ENCODE assay signal across 11 cellular contexts in the genomic region with DNA sequence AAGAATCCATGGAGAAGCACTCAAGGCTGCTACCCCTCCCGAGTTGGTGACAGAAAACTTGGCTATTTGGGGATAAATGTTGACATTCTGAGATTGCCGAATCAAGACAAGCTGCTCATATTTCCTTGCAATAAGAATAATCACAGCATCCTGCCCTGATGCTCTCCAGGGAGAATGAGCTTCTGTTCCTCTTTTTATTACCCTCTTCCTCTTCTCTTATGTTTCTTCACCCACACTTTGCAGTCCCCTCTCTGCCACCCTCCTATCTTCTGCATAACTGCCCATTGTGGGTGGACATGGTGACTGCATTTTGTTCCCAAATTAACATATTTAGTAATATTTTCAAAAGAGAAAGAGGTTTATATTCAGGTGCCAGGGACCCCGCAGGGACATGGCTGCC. TPM values are rescaled to one million over a fixed set of nuclear protein-coding genes. Genes with fewer than 3 reads are reported as not detected.
DNase-seq lines count a peak whose midpoint lies in the region; ATAC-seq and TF ChIP-seq lines count a peak whose summit lies in the region.
"Had no signal": no experiment of that assay in that cellular context is flagged by ENCODE, and none has a peak within 500 bp of the region (broad histone marks: within the 10 kb centered on the region; RNA-seq: fewer than 3 reads in every experiment).

No MANE protein-coding gene starts in this region.

- no peaks in the 10 kb centered on the region for H3K36me3 Mint-ChIP-seq in memory B cell
- no peaks in the 10 kb centered on the region for H3K36me3 Mint-ChIP-seq in T-cell

- no peaks in the 10 kb centered on the region for H3K9me3 ChIP-seq in BE2C

- H3K27me3 ChIP-seq in BE2C, result no peaks in the 10 kb centered on the region

- no peaks in the 10 kb centered on the region for H3K27me3 Mint-ChIP-seq in memory B cell
- H3K27me3 Mint-ChIP-seq in T-cell, result peaks cover 11 to 18% of the 10 kb centered on the region in 2 donors

- H3K36me3 ChIP-seq in BE2C, result no peaks in the 10 kb centered on the region

- CTCF ChIA-PET in T-cell (lab: Charles Lee), result no interaction called here

- H3K4me3 Mint-ChIP-seq in memory B cell, result peak overlapping the region; percentile 27
- H3K4me3 Mint-ChIP-seq in T-cell, result no peak overlapping the region
- H3K4me3 Mint-ChIP-seq: T-helper 2 cell treated with Interferon-gamma antibody and Interleukin-4, amounts not matched to agents 5 μg/mL and 100 μg/mL, for 36 hours had no signal

- H3K27ac Mint-ChIP-seq in memory B cell, result peak overlapping the region; percentile 89
- no peak overlapping the region for H3K27ac Mint-ChIP-seq in T-cell
- H3K27ac Mint-ChIP-seq: activated T-helper 2 cell treated with anti-CD3 and anti-CD28 coated beads, Interferon-gamma antibody, Interleukin-2, Interleukin-4, amounts not matched to agents 10 μg/mL and 5 μg/mL and 100 μg/mL, durations not matched to agents 14 hours and 24 hours and 36 hours; T-helper 2 cell treated with Interferon-gamma antibody and Interleukin-4, amounts not matched to agents 5 μg/mL and 100 μg/mL, for 36 hours had no signal

- H3K4me3 ChIP-seq in BE2C (ENCODE audit: low read depth, low read length), result no peak overlapping the region

- peaks cover 46% of the 10 kb centered on the region for H3K4me1 Mint-ChIP-seq in memory B cell
- peaks cover 0 to 4% (median 1%) of the 10 kb centered on the region in 3 donors for H3K4me1 Mint-ChIP-seq in T-cell

- ATAC-seq in GM18867 (IDR thresholded peaks at IDR 0.05; ENCODE audit: unreplicated experiment) (peak; percentile 76), GM21825 (IDR thresholded peaks at IDR 0.05; ENCODE audit: unreplicated experiment) (peak; percentile 62), HG03460 (IDR thresholded peaks at IDR 0.05; ENCODE audit: unreplicated experiment) (peak; percentile 66), memory B cell (ENCODE audit: low read depth) (peak; percentile 93), T-cell (replicated peaks in 1 of 4) (no peak)

- POLR2A ChIA-PET in T-cell (lab: Charles Lee), result no interaction called here

- no peak for TF ChIP-seq CTCF in BE2C (IDR thresholded peaks at IDR 0.05; ENCODE audit: low read depth, low read length)

- no peaks in the 10 kb centered on the region for H3K9me3 Mint-ChIP-seq in memory B cell
- H3K9me3 Mint-ChIP-seq in T-cell, result no peaks in the 10 kb centered on the region
- H3K9me3 Mint-ChIP-seq: activated T-helper 2 cell treated with anti-CD3 and anti-CD28 coated beads, Interferon-gamma antibody, Interleukin-2, Interleukin-4, amounts not matched to agents 10 μg/mL and 5 μg/mL and 100 μg/mL, durations not matched to agents 14 hours and 24 hours and 36 hours; T-helper 2 cell treated with Interferon-gamma antibody and Interleukin-4, amounts not matched to agents 5 μg/mL and 100 μg/mL, for 36 hours had no signal

- DNase-seq in memory B cell (ENCODE audit: low spot score in 2 of 2) (peak; percentile 29 to 41), T-cell (no peak), BE2C (no peak), SW480 (ENCODE audit: low spot score) (no peak), cerebellar nuclear complex (lab: John Stamatoyannopoulos, UW) (no peak)

- H3K4me1 ChIP-seq in BE2C, result peaks cover 19% of the 10 kb centered on the region

RNA-seq across cellular contexts. Expression of gene MSGN1, which starts 11.9 kb away (rescaled TPM):
- total RNA-seq in T-cell, result not detected
- polyA plus RNA-seq in BE2C (2012; ENCODE audit: insufficient read depth, insufficient read length, low read depth), result not detected
- total RNA-seq: activated T-helper 2 cell treated with anti-CD3 and anti-CD28 coated beads, Interferon-gamma antibody, Interleukin-2, Interleukin-4, amounts not matched to agents 10 μg/mL and 5 μg/mL and 100 μg/mL, durations not matched to agents 14 hours and 24 hours and 36 hours; omental fat pad had no signal

RNA-seq across cellular contexts. Expression of gene GEN1, which starts 50.4 kb away (rescaled TPM):
- total RNA-seq in T-cell, result 1 to 10 TPM; 7.6 to 9.2 (median 7.7) TPM
- 6.5 TPM for polyA plus RNA-seq in BE2C (2012; ENCODE audit: insufficient read depth, insufficient read length, low read depth)

RNA-seq across cellular contexts. Expression of gene SMC6, which starts 50.7 kb away (rescaled TPM):
- total RNA-seq in T-cell, result 10 to 100 TPM; 14.1 to 22.8 (median 18.1) TPM
- 10.4 TPM for polyA plus RNA-seq in BE2C (2012; ENCODE audit: insufficient read depth, insufficient read length, low read depth)

Comparison
In these comparisons a context has a peak if more than half of its experiments do, and no peak if none do; other contexts are left out.
1. ATAC-seq: peak in GM18867 (single experiment), GM21825 (single experiment), HG03460 (single experiment) and memory B cell (single experiment); none in T-cell (0 of 4).
2. DNase-seq: peak in memory B cell (2 of 2); none in T-cell (0 of 34), BE2C (single experiment), SW480 (single experiment) and cerebellar nuclear complex (0 of 2).